1 cellular context compared by ENCODE assay signal in genomic region chr7:40133561-40134427, GRCh38.
TF ChIP-seq lines count a peak whose summit lies in the region.

No MANE protein-coding gene starts in this region.

TF ChIP-seq in HepG2, 621 proteins besides CTCF, POLR2A, EP300 and RAD21 (continued from another document):
- TF ChIP-seq ZNF276 (CRISPR knock-in tag; IDR thresholded peaks at IDR 0.05; ENCODE audit: low read depth): no peak
